In the genomic region with DNA sequence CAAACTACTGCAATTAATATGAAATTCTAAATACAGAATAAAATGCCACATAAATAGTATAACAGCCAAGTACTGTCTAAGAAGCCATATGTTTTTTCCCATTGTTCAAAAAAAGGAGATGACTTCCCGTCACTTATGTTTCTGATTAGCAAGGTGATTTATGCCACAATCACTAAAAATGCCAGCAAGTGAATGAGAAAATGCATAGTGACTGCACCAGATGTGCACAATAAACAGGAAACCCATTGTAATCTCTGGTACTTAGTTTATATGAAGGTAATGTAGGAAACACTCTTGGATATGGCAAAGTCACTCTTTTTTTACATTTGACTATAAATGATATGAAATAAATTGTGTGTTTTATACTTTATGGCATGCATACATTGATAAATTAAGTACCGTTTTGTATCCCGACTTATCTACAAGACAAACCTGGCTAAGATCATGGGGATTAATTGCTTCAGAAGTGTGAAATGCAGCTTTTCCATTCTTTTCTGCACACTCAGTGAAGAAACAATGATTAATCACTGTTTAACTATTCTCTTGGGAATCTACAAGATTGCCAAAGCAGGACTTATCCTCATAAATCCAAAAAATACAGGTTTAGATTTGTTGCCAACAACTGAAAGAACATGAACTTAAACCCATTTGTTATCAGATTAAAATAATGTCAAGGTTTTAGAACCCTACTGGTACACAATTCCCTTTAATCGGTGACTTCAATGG, we compare ENCODE assay signal across 19 cellular contexts.
DNase-seq lines count a peak whose midpoint lies in the region; ATAC-seq, FAIRE-seq and TF ChIP-seq lines count a peak whose summit lies in the region.
"Had no signal": no experiment of that assay in that cellular context is flagged by ENCODE, and none has a peak within 500 bp of the region (broad histone marks: within the 10 kb centered on the region; RNA-seq: fewer than 3 reads in every experiment).

No MANE protein-coding gene starts in this region.

- H3K27me3 ChIP-seq in dorsolateral prefrontal cortex: no peaks in the 10 kb centered on the region
- H3K27me3 ChIP-seq: upper lobe of right lung had no signal

- no peak for TF ChIP-seq CTCF in epithelial cell of esophagus (IDR thresholded peaks at IDR 0.05; ENCODE audit: insufficient read depth, low read depth, low read length, missing control alignments)
- no peak for TF ChIP-seq CTCF in omental fat pad (IDR thresholded peaks at IDR 0.05)
- TF ChIP-seq CTCF in dorsolateral prefrontal cortex (IDR thresholded peaks at IDR 0.05 in 54 of 56, conservative IDR thresholded peaks at IDR 0.05 in 2 of 56; ENCODE audit: low read depth in 1 of 56, partially characterized antibody in 56 of 56): no peak

- H3K4me3 ChIP-seq in epithelial cell of esophagus (ENCODE audit: low read length) (no peak overlapping the region), dorsolateral prefrontal cortex (no peak overlapping the region)
- H3K4me3 ChIP-seq: prostate gland, upper lobe of right lung had no signal

- TF ChIP-seq POLR2A in GM12891 (IDR thresholded peaks at IDR 0.05; ENCODE audit: low read depth, low read length): no peak

- intact Hi-C loops in dorsolateral prefrontal cortex (cut with DNase I): no loop called here

- peak; percentile 5 for FAIRE-seq in GM12891 (lab: Jason Lieb, UNC)
- FAIRE-seq: HepG2 had no signal

- H3K27ac ChIP-seq in dorsolateral prefrontal cortex: no peak overlapping the region
- H3K27ac ChIP-seq: C4-2B, prostate gland, upper lobe of right lung had no signal

- ATAC-seq in omental fat pad (ENCODE audit: low FRiP score) (peak; percentile 72), HG02852 (IDR thresholded peaks at IDR 0.05; ENCODE audit: unreplicated experiment) (no peak)
- ATAC-seq: activated CD8-positive, alpha-beta T cell treated with anti-CD3 and anti-CD28 coated beads, Interleukin-2, amount 10 ng/mL, durations not matched to agents 7 days and 5 days; effector memory CD8-positive, alpha-beta T cell; HepG2; upper lobe of right lung had no signal

- DNase-seq in GM12891 (ENCODE audit: insufficient read length, low spot score): no peak
- DNase-seq in NCI-H226: peak; percentile 67
- DNase-seq in epithelial cell of esophagus (ENCODE audit: low read depth): peak; percentile 66
- DNase-seq in omental fat pad (ENCODE audit: low spot score): no peak
- no peak for DNase-seq in NOMO-1 (lab: John Stamatoyannopoulos, UW; ENCODE audit: unreplicated experiment in 2 of 2)
- no peak for DNase-seq in midbrain (lab: John Stamatoyannopoulos, UW)
- DNase-seq in dorsolateral prefrontal cortex: no peak
- DNase-seq: activated B cell treated with CpG ODN at 0.5 μM for 24 hours; activated CD8-positive, alpha-beta T cell treated with anti-CD3 and anti-CD28 coated beads, Interleukin-2, amount 10 ng/mL, durations not matched to agents 7 days and 5 days; effector memory CD8-positive, alpha-beta T cell; MV-4-11; NCI-H2107; stimulated activated CD4-positive, alpha-beta T cell treated with anti-CD3 and anti-CD28 coated beads, Interleukin-15, amount 100 ng/mL, for 24 hours; T-helper 2 cell; upper lobe of right lung had no signal

TF ChIP-seq in GM12891, 5 proteins besides CTCF, POLR2A, EP300 and RAD21:
- TF ChIP-seq TAF1 (IDR thresholded peaks at IDR 0.05; ENCODE audit: low read depth, low read length) (no peak), POU2F2 (IDR thresholded peaks at IDR 0.05; ENCODE audit: low read depth, low read length) (no peak), PAX5 (IDR thresholded peaks at IDR 0.05; ENCODE audit: insufficient read depth, low read length, severe bottlenecking) (no peak), POLR2AphosphoS5 (IDR thresholded peaks at IDR 0.05; ENCODE audit: low read depth, low read length) (no peak), SPI1 (IDR thresholded peaks at IDR 0.05; ENCODE audit: low read depth, low read length) (no peak)

Comparison
In these comparisons a context has a peak if more than half of its experiments do, and no peak if none do; other contexts are left out.
1. DNase-seq: peak in NCI-H226 (single experiment) and epithelial cell of esophagus (single experiment); none in GM12891 (single experiment), omental fat pad (single experiment), NOMO-1 (0 of 2), midbrain (single experiment) and dorsolateral prefrontal cortex (0 of 10).